Comparison of ENCODE assay signal across 22 cellular contexts in genomic region chr10:29189272-29189671, GRCh38.
DNase-seq lines count a peak whose midpoint lies in the region; ATAC-seq and TF ChIP-seq lines count a peak whose summit lies in the region.
"Had no signal": no experiment of that assay in that cellular context is flagged by ENCODE, and none has a peak within 500 bp of the region (broad histone marks: within the 10 kb centered on the region; RNA-seq: fewer than 3 reads in every experiment).

No MANE protein-coding gene starts in this region.

- H3K4me1 Mint-ChIP-seq in CD8-positive, alpha-beta T cell (ENCODE audit: low read depth) = no peaks in the 10 kb centered on the region
- H3K4me1 Mint-ChIP-seq in activated naive CD4-positive, alpha-beta T cell treated with anti-CD3 and anti-CD28 coated beads, Interleukin-2, amount 10 ng/mL, durations not matched to agents 7 days and 5 days = no peaks in the 10 kb centered on the region
- H3K4me1 Mint-ChIP-seq: activated naive CD8-positive, alpha-beta T cell treated with anti-CD3 and anti-CD28 coated beads, Interleukin-2, amount 50 U/mL, for 24 hours had no signal

- POLR2A ChIA-PET in AG04449 (lab: Yijun Ruan, JAX) = no interaction called here
- POLR2A ChIA-PET in CD8-positive, alpha-beta T cell (lab: Charles Lee) = no interaction called here

- WGBS in right cardiac atrium = 33% methylated on average over 2 of the region's 2 CpGs

- intact Hi-C loops in right cardiac atrium (cut with DNase I) = no loop called here
- intact Hi-C loops in CD8-positive, alpha-beta T cell (cut with DNase I, micrococcal nuclease) = no loop called here

- in situ Hi-C loops in astrocyte of the cerebellum (cut with HindIII; ENCODE audit: low sequenced_read_pairs) = no loop called here

- H3K27me3 ChIP-seq in right cardiac atrium (ENCODE audit: control insufficient read depth, insufficient read depth) = no peaks in the 10 kb centered on the region
- no peaks in the 10 kb centered on the region for H3K27me3 ChIP-seq in CD8-positive, alpha-beta T cell (ENCODE audit: insufficient read depth, low read length)
- H3K27me3 ChIP-seq: breast epithelium, neural progenitor cell, upper lobe of right lung had no signal

- H3K36me3 Mint-ChIP-seq in CD8-positive, alpha-beta T cell = no peaks in the 10 kb centered on the region
- H3K36me3 Mint-ChIP-seq in activated naive CD4-positive, alpha-beta T cell treated with anti-CD3 and anti-CD28 coated beads, Interleukin-2, amount 10 ng/mL, durations not matched to agents 7 days and 5 days = no peaks in the 10 kb centered on the region
- H3K36me3 Mint-ChIP-seq: neural progenitor cell had no signal

- TF ChIP-seq CTCF in AG04449 (IDR thresholded peaks at IDR 0.05; ENCODE audit: insufficient read depth, low read length, missing control alignments) = no peak
- TF ChIP-seq CTCF in astrocyte of the cerebellum (IDR thresholded peaks at IDR 0.05; ENCODE audit: low read depth, low read length, missing control alignments) = no peak
- TF ChIP-seq CTCF in CD8-positive, alpha-beta T cell (IDR thresholded peaks at IDR 0.05) = no peak

- H3K4me3 ChIP-seq in AG04449 (ENCODE audit: low read depth, low read length) (no peak overlapping the region), astrocyte of the cerebellum (ENCODE audit: low read depth, low read length) (no peak overlapping the region), right cardiac atrium (ENCODE audit: low read length) (no peak overlapping the region)
- no peak overlapping the region for H3K4me3 ChIP-seq in CD8-positive, alpha-beta T cell (ENCODE audit: low read depth, low read length)
- H3K4me3 ChIP-seq: breast epithelium, neural progenitor cell, SK-N-MC, stomach, upper lobe of right lung had no signal

- H3K27ac ChIP-seq in right cardiac atrium (ENCODE audit: low read length) = no peak overlapping the region
- no peak overlapping the region for H3K27ac ChIP-seq in CD8-positive, alpha-beta T cell (ENCODE audit: low read depth, low read length)
- H3K27ac ChIP-seq: breast epithelium, C4-2B, neural progenitor cell, SK-N-MC, stomach, upper lobe of right lung had no signal

- H3K4me1 ChIP-seq in right cardiac atrium (ENCODE audit: control insufficient read depth, insufficient read depth, low read length) = no peaks in the 10 kb centered on the region
- no peaks in the 10 kb centered on the region for H3K4me1 ChIP-seq in CD8-positive, alpha-beta T cell (ENCODE audit: insufficient read depth, low read length)
- H3K4me1 ChIP-seq: breast epithelium, neural progenitor cell, stomach, upper lobe of right lung had no signal

- no peaks in the 10 kb centered on the region for H3K9me3 ChIP-seq in right cardiac atrium (ENCODE audit: control insufficient read depth, low read length)
- no peaks in the 10 kb centered on the region for H3K9me3 ChIP-seq in CD8-positive, alpha-beta T cell (ENCODE audit: low read length)
- H3K9me3 ChIP-seq: breast epithelium, stomach, upper lobe of right lung had no signal

- H3K36me3 ChIP-seq in CD8-positive, alpha-beta T cell (ENCODE audit: insufficient read depth, low read length) = no peaks in the 10 kb centered on the region
- H3K36me3 ChIP-seq: breast epithelium, neural progenitor cell, stomach, upper lobe of right lung had no signal

- no peak overlapping the region for H3K4me3 Mint-ChIP-seq in CD8-positive, alpha-beta T cell
- H3K4me3 Mint-ChIP-seq in activated naive CD4-positive, alpha-beta T cell treated with anti-CD3 and anti-CD28 coated beads, Interleukin-2, amount 10 ng/mL, durations not matched to agents 7 days and 5 days = no peak overlapping the region
- H3K4me3 Mint-ChIP-seq: activated naive CD8-positive, alpha-beta T cell treated with anti-CD3 and anti-CD28 coated beads, Interleukin-2, amount 50 U/mL, for 24 hours; HFFc6; neural progenitor cell; T-helper 1 cell treated with Interleukin-12 subunit alpha and Interleukin-12 subunit beta and Interleukin-4 antibody, amounts not matched to agents 30 μg/mL and 1 μg/mL, for 36 hours had no signal

- H3K27me3 Mint-ChIP-seq in CD8-positive, alpha-beta T cell (ENCODE audit: low read depth) = peaks cover 13% of the 10 kb centered on the region
- peaks cover 12% of the 10 kb centered on the region for H3K27me3 Mint-ChIP-seq in activated naive CD4-positive, alpha-beta T cell treated with anti-CD3 and anti-CD28 coated beads, Interleukin-2, amount 10 ng/mL, durations not matched to agents 7 days and 5 days

- CTCF ChIA-PET in AG04449 (lab: Yijun Ruan, JAX) = no interaction called here
- CTCF ChIA-PET in CD8-positive, alpha-beta T cell (lab: Charles Lee) = no interaction called here
- CTCF ChIA-PET in activated naive CD4-positive, alpha-beta T cell treated with anti-CD3 and anti-CD28 coated beads, Interleukin-2, amount 10 ng/mL, durations not matched to agents 7 days and 5 days (lab: Charles Lee) = no interaction called here

- peak; percentile 14 for DNase-seq in AG04449 (ENCODE audit: low read depth, low spot score)
- DNase-seq in GM03348 (ENCODE audit: low spot score) = peak; percentile 82
- DNase-seq in astrocyte of the cerebellum (ENCODE audit: low read depth) = peak; percentile 72
- DNase-seq in right cardiac atrium = peak in 1 of 3 donors; percentile 15
- no peak for DNase-seq in CD8-positive, alpha-beta T cell
- DNase-seq in activated naive CD4-positive, alpha-beta T cell treated with anti-CD3 and anti-CD28 coated beads, Interleukin-2, amount 10 ng/mL, durations not matched to agents 7 days and 5 days = no peak
- DNase-seq in NCI-H1930 (lab: John Stamatoyannopoulos, UW) = no peak
- DNase-seq: activated gamma-delta T cell; activated naive CD8-positive, alpha-beta T cell treated with anti-CD3 and anti-CD28 coated beads, Interleukin-2, amount 50 U/mL, for 24 hours; effector memory CD4-positive, alpha-beta T cell; HFFc6; NCI-H526; RPMI8226; stimulated activated CD8-positive, alpha-beta memory T cell treated with anti-CD3 and anti-CD28 coated beads, Interleukin-4, amount 100 ng/mL, for 48 hours; stomach; upper lobe of right lung had no signal

- H3K27ac Mint-ChIP-seq in CD8-positive, alpha-beta T cell = no peak overlapping the region
- no peak overlapping the region for H3K27ac Mint-ChIP-seq in activated naive CD4-positive, alpha-beta T cell treated with anti-CD3 and anti-CD28 coated beads, Interleukin-2, amount 10 ng/mL, durations not matched to agents 7 days and 5 days
- H3K27ac Mint-ChIP-seq: activated naive CD8-positive, alpha-beta T cell treated with anti-CD3 and anti-CD28 coated beads, Interleukin-2, amount 50 U/mL, for 24 hours; HFFc6; neural progenitor cell; T-helper 1 cell treated with Interleukin-12 subunit alpha and Interleukin-12 subunit beta and Interleukin-4 antibody, amounts not matched to agents 30 μg/mL and 1 μg/mL, for 36 hours had no signal

- no peaks in the 10 kb centered on the region for H3K9me3 Mint-ChIP-seq in CD8-positive, alpha-beta T cell
- H3K9me3 Mint-ChIP-seq in activated naive CD4-positive, alpha-beta T cell treated with anti-CD3 and anti-CD28 coated beads, Interleukin-2, amount 10 ng/mL, durations not matched to agents 7 days and 5 days = no peaks in the 10 kb centered on the region
- H3K9me3 Mint-ChIP-seq: activated naive CD8-positive, alpha-beta T cell treated with anti-CD3 and anti-CD28 coated beads, Interleukin-2, amount 50 U/mL, for 24 hours; HFFc6; neural progenitor cell; T-helper 1 cell treated with Interleukin-12 subunit alpha and Interleukin-12 subunit beta and Interleukin-4 antibody, amounts not matched to agents 30 μg/mL and 1 μg/mL, for 36 hours had no signal

- ATAC-seq in right cardiac atrium = peak; percentile 18 to 50
- no peak for ATAC-seq in CD8-positive, alpha-beta T cell
- no peak for ATAC-seq in GM18861 (IDR thresholded peaks at IDR 0.05; ENCODE audit: unreplicated experiment)
- ATAC-seq: activated naive CD8-positive, alpha-beta T cell treated with anti-CD3 and anti-CD28 coated beads, Interleukin-2, amount 50 U/mL, for 24 hours; upper lobe of right lung had no signal

Comparison
In these comparisons a context has a peak if more than half of its experiments do, and no peak if none do; other contexts are left out.
1. DNase-seq: peak in AG04449 (single experiment), GM03348 (single experiment) and astrocyte of the cerebellum (single experiment); none in CD8-positive, alpha-beta T cell (0 of 7), activated naive CD4-positive, alpha-beta T cell treated with anti-CD3 and anti-CD28 coated beads, Interleukin-2, amount 10 ng/mL, durations not matched to agents 7 days and 5 days (single experiment) and NCI-H1930 (0 of 2).
2. ATAC-seq: peak in right cardiac atrium (2 of 2); none in CD8-positive, alpha-beta T cell (single experiment) and GM18861 (single experiment).